Comparison of ENCODE assay signal across 26 cellular contexts in genomic region chr14:91297081-91297711, GRCh38. TPM values are rescaled to one million over a fixed set of nuclear protein-coding genes. Genes with fewer than 3 reads are reported as not detected.
A peak's percentile ranks its signal among the peaks of the same experiment; 100 is the strongest.
DNase-seq lines count a peak whose midpoint lies in the region; ATAC-seq, FAIRE-seq and TF ChIP-seq lines count a peak whose summit lies in the region.
"Had no signal": no experiment of that assay in that cellular context is flagged by ENCODE, and none has a peak within 500 bp of the region (broad histone marks: within the 10 kb centered on the region; RNA-seq: fewer than 3 reads in every experiment).

No MANE protein-coding gene starts in this region.

- H3K4me1 ChIP-seq in A549, result no peaks in the 10 kb centered on the region
- H3K4me1 ChIP-seq in CD4-positive, CD25-positive, alpha-beta regulatory T cell (ENCODE audit: control insufficient read depth, insufficient read depth, low read length, poor library complexity, severe bottlenecking), result peaks cover 2% of the 10 kb centered on the region
- H3K4me1 ChIP-seq in heart left ventricle, result peaks cover 0 to 6% (median 0%) of the 10 kb centered on the region in 12 donors
- H3K4me1 ChIP-seq: upper lobe of right lung had no signal

- TF ChIP-seq EP300 in A549 (IDR thresholded peaks at IDR 0.05), result no peak

- CTCF ChIA-PET in A549 (lab: Yijun Ruan, JAX), result interaction anchor here (0.5 to 3.7 kb wide), 4 partner anchors 10 to 736 kb away, joined by 3 to 26 read pairs (median 4); no protein-coding TSS in a partner anchor

- ATAC-seq in A549, result no peak
- ATAC-seq in CD4-positive, CD25-positive, alpha-beta regulatory T cell (ENCODE audit: low read depth in 2 of 2), result no peak
- no peak for ATAC-seq in activated naive CD4-positive, alpha-beta T cell treated with anti-CD3 and anti-CD28 coated beads, Interleukin-2, amount 50 U/mL, for 72 hours
- no peak for ATAC-seq in naive B cell (ENCODE audit: low read depth in 2 of 2)
- ATAC-seq in HG02642 (IDR thresholded peaks at IDR 0.05; ENCODE audit: poor library complexity, unreplicated experiment), result no peak
- ATAC-seq in heart left ventricle, result no peak
- ATAC-seq: esophagus mucosa, HCT116, upper lobe of right lung had no signal

- TF ChIP-seq POLR2A in A549 (IDR thresholded peaks at IDR 0.05; ENCODE audit: low read length) (no peak), heart left ventricle (IDR thresholded peaks at IDR 0.05) (no peak)

- DNase-seq in A549 (ENCODE audit: low read depth in 1 of 2, low spot score in 1 of 2), result no peak
- no peak for DNase-seq in CD4-positive, CD25-positive, alpha-beta regulatory T cell
- DNase-seq in activated naive CD4-positive, alpha-beta T cell treated with anti-CD3 and anti-CD28 coated beads, Interleukin-2, amount 50 U/mL, for 72 hours (ENCODE audit: low spot score in 2 of 2), result no peak
- DNase-seq in naive B cell, result no peak
- no peak for DNase-seq in epidermal melanocyte (ENCODE audit: insufficient read length, low spot score)
- no peak for DNase-seq in heart left ventricle
- DNase-seq: activated CD4-positive, alpha-beta T cell treated with anti-CD3 and anti-CD28 coated beads for 48 hours; cerebellar nuclear complex; dermis blood vessel endothelial cell; endodermal cell; glutamatergic neuron; left ventricle myocardium inferior; NCI-H1092; NCI-H1694 treated with DMSO at 0.1 percent for 48 hours; NCI-H446 treated with DMSO at 0.1 percent for 48 hours; NCI-H774; occipital lobe; SHP77 treated with DMSO at 0.1 percent for 48 hours; stimulated activated naive CD4-positive, alpha-beta T cell; upper lobe of right lung had no signal

- POLR2A ChIA-PET in A549 (lab: Yijun Ruan, JAX), result no interaction called here

- H3K4me3 ChIP-seq in A549 (no peak overlapping the region), heart left ventricle (no peak overlapping the region)
- H3K4me3 ChIP-seq in CD4-positive, CD25-positive, alpha-beta regulatory T cell (ENCODE audit: low read depth, low read length), result no peak overlapping the region
- H3K4me3 ChIP-seq: left ventricle myocardium inferior, upper lobe of right lung had no signal

- H3K36me3 Mint-ChIP-seq in CD4-positive, CD25-positive, alpha-beta regulatory T cell, result peaks cover 42% of the 10 kb centered on the region
- peaks cover 60 to 72% of the 10 kb centered on the region in 2 donors for H3K36me3 Mint-ChIP-seq in activated naive CD4-positive, alpha-beta T cell treated with anti-CD3 and anti-CD28 coated beads, Interleukin-2, amount 50 U/mL, for 72 hours
- peaks cover 15 to 40% of the 10 kb centered on the region in 2 donors for H3K36me3 Mint-ChIP-seq in naive B cell

- no peak overlapping the region for H3K27ac ChIP-seq in A549
- no peak overlapping the region for H3K27ac ChIP-seq in CD4-positive, CD25-positive, alpha-beta regulatory T cell (ENCODE audit: insufficient read depth, low read length, poor library complexity, severe bottlenecking)
- no peak overlapping the region for H3K27ac ChIP-seq in heart left ventricle
- H3K27ac ChIP-seq: C4-2B, left ventricle myocardium inferior, upper lobe of right lung had no signal

- FAIRE-seq in A549 (lab: Jason Lieb, UNC), result no peak
- FAIRE-seq: islet of Langerhans, RCC 7860 had no signal

- no peak for TF ChIP-seq RAD21 in A549 (conservative IDR thresholded peaks at IDR 0.05 in 1 of 2, IDR thresholded peaks at IDR 0.05 in 1 of 2)

- H3K4me3 Mint-ChIP-seq in CD4-positive, CD25-positive, alpha-beta regulatory T cell, result no peak overlapping the region
- H3K4me3 Mint-ChIP-seq in naive B cell, result peak overlapping the region in 1 of 8 donors; percentile 7
- H3K4me3 Mint-ChIP-seq: endodermal cell had no signal

- 86% methylated on average over 14 of the region's 16 CpGs for WGBS in A549 (ENCODE audit: missing lambda C conversion rate)
- 86 to 91% (median 90%) methylated on average over 9 to 16 of the region's 16 CpGs for WGBS in heart left ventricle, 4 donors

- no peak overlapping the region for H3K4me2 ChIP-seq in A549

- peak overlapping the region; percentile 15 to 86 (median 73) for H3K27ac Mint-ChIP-seq in CD4-positive, CD25-positive, alpha-beta regulatory T cell
- peak overlapping the region; percentile 64 to 94 for H3K27ac Mint-ChIP-seq in activated naive CD4-positive, alpha-beta T cell treated with anti-CD3 and anti-CD28 coated beads, Interleukin-2, amount 50 U/mL, for 72 hours
- H3K27ac Mint-ChIP-seq in naive B cell, result peak overlapping the region in 4 of 6 donors; percentile 18 to 59 (median 42)
- H3K27ac Mint-ChIP-seq: endodermal cell had no signal

- TF ChIP-seq CTCF in A549 (IDR thresholded peaks at IDR 0.05), result no peak
- TF ChIP-seq CTCF in heart left ventricle (IDR thresholded peaks at IDR 0.05), result no peak

- H3K9me3 Mint-ChIP-seq in CD4-positive, CD25-positive, alpha-beta regulatory T cell, result peaks cover 0 to 2% (median 0%) of the 10 kb centered on the region in 7 donors
- H3K9me3 Mint-ChIP-seq in activated naive CD4-positive, alpha-beta T cell treated with anti-CD3 and anti-CD28 coated beads, Interleukin-2, amount 50 U/mL, for 72 hours, result no peaks in the 10 kb centered on the region
- no peaks in the 10 kb centered on the region for H3K9me3 Mint-ChIP-seq in naive B cell
- H3K9me3 Mint-ChIP-seq: endodermal cell had no signal

- intact Hi-C loops in heart left ventricle (cut with DNase I), result no loop called here

- H3K36me3 ChIP-seq in CD4-positive, CD25-positive, alpha-beta regulatory T cell (ENCODE audit: control insufficient read depth, insufficient read depth, low read length), result peaks cover 100% of the 10 kb centered on the region
- H3K36me3 ChIP-seq in heart left ventricle, result peaks cover 0 to 91% (median under 1%) of the 10 kb centered on the region in 9 donors
- H3K36me3 ChIP-seq: left ventricle myocardium inferior had no signal

- H3K9me3 ChIP-seq in A549 (no peaks in the 10 kb centered on the region), heart left ventricle (no peaks in the 10 kb centered on the region)
- no peaks in the 10 kb centered on the region for H3K9me3 ChIP-seq in CD4-positive, CD25-positive, alpha-beta regulatory T cell (ENCODE audit: control insufficient read depth in 2 of 2, low read length in 2 of 2)
- H3K9me3 ChIP-seq: left ventricle myocardium inferior, upper lobe of right lung had no signal

- H3K27me3 Mint-ChIP-seq in CD4-positive, CD25-positive, alpha-beta regulatory T cell, result no peaks in the 10 kb centered on the region
- no peaks in the 10 kb centered on the region for H3K27me3 Mint-ChIP-seq in naive B cell

- peaks cover 4 to 21% (median 11%) of the 10 kb centered on the region in 4 donors for H3K4me1 Mint-ChIP-seq in CD4-positive, CD25-positive, alpha-beta regulatory T cell
- peaks cover 0 to 10% (median 7%) of the 10 kb centered on the region in 3 donors for H3K4me1 Mint-ChIP-seq in naive B cell

- no peaks in the 10 kb centered on the region for H3K27me3 ChIP-seq in CD4-positive, CD25-positive, alpha-beta regulatory T cell (ENCODE audit: control insufficient read depth, insufficient read depth, low read length)
- peaks cover 0 to 4% (median 0%) of the 10 kb centered on the region in 9 donors for H3K27me3 ChIP-seq in heart left ventricle
- H3K27me3 ChIP-seq: upper lobe of right lung had no signal

TF ChIP-seq in A549, 52 proteins besides CTCF, POLR2A, EP300 and RAD21:
- TF ChIP-seq KDM1A (IDR thresholded peaks at IDR 0.05; ENCODE audit: low read depth) (peak; percentile 57; the same call in 1 of the 2 replicates), ZFP36 (IDR thresholded peaks at IDR 0.05; ENCODE audit: borderline replicate concordance, partially characterized antibody) (peak; percentile 5), MAFK (IDR thresholded peaks at IDR 0.05; ENCODE audit: partially characterized antibody) (no peak)

RNA-seq across cellular contexts. Expression of gene GPR68, which starts 52.7 kb away (rescaled TPM):
- polyA plus RNA-seq in A549 (2011; rRNA removed), result 0.09 TPM in 2 replicates
- 0.09 and 0.22 TPM in 2 replicates for polyA plus RNA-seq in A549 (2012; cell fraction: cytosol; rRNA removed)
- 0.27 and 0.30 TPM in 2 replicates for polyA plus RNA-seq in A549 (2012; cell fraction: nucleus; rRNA removed)
- 0.07 to 0.09 TPM (median 0.09 TPM) in 3 replicates for polyA plus RNA-seq in A549 (2017; fragmentation: RNase III; extraction: RNeasy Plus Mini Kit Qiagen cat#74134 plus additional on column Dnase treatment)
- polyA minus RNA-seq in A549 (2011; rRNA and poly(A)+ RNA removed), result not detected in 2 replicates
- 18.8 TPM for total RNA-seq in CD4-positive, CD25-positive, alpha-beta regulatory T cell
- 10 to 100 TPM in 2 of 4 donors, 1 to 10 TPM in 2; 8.5 to 19.1 (median 11.0) TPM for polyA plus RNA-seq in CD4-positive, CD25-positive, alpha-beta regulatory T cell
- total RNA-seq in activated naive CD4-positive, alpha-beta T cell treated with anti-CD3 and anti-CD28 coated beads, Interleukin-2, amount 50 U/mL, for 72 hours, result 10 to 100 TPM in 1 of 2 donors, 1 to 10 TPM in 1; 4.6 to 12.7 TPM
- polyA plus RNA-seq in naive B cell (ENCODE audit: low read depth in 6 of 6), result under 1 TPM in 5 of 6 donors, not detected in 1; 0.11 to 0.58 (median 0.23) TPM
- 1 to 10 TPM in 2 of 9 donors, under 1 TPM in 6, not detected in 1; 0.31 to 2.6 (median 0.59) TPM for total RNA-seq in heart left ventricle
- 1 to 10 TPM in 1 of 2 donors, under 1 TPM in 1; 0.08 to 1.6 TPM for polyA plus RNA-seq in heart left ventricle
